22 cellular contexts compared by ENCODE assay signal in the genomic region with DNA sequence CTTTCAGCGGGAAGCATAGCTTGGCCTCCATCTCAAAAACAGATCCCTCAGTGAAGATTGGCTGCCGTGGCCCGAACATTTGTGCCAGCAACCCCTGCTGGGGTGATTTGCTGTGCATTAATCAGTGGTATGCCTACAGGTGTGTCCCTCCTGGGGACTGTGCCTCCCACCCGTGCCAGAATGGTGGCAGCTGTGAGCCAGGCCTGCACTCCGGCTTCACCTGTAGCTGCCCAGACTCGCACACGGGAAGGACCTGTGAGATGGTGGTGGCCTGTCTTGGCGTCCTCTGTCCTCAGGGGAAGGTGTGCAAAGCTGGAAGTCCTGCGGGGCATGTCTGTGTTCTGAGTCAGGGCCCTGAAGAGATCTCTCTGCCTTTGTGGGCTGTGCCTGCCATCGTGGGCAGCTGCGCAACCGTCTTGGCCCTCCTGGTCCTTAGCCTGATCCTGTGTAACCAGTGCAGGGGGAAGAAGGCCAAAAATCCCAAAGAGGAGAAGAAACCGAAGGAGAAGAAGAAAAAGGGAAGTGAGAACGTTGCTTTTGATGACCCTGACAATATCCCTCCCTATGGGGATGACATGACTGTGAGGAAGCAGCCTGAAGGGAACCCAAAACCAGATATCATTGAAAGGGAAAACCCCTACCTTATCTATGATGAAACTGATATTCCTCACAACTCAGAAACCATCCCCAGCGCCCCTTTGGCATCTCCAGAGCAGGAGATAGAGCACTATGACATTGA.
"Had no signal": no experiment of that assay in that cellular context is flagged by ENCODE, and none has a peak within 500 bp of the region (broad histone marks: within the 10 kb centered on the region; RNA-seq: fewer than 3 reads in every experiment).

No MANE protein-coding gene starts in this region.

- ATAC-seq: activated CD4-positive, alpha-beta T cell treated with anti-CD3 and anti-CD28 coated beads for 36 hours; activated CD8-positive, alpha-beta memory T cell treated with anti-CD3 and anti-CD28 coated beads, Interleukin-2, amount 10 ng/mL, durations not matched to agents 7 days and 5 days; activated CD8-positive, alpha-beta T cell treated with anti-CD3 and anti-CD28 coated beads, Interleukin-2, amount 10 ng/mL, durations not matched to agents 7 days and 5 days; activated naive CD8-positive, alpha-beta T cell treated with anti-CD3 and anti-CD28 coated beads, Interleukin-2, amount 50 U/mL, for 24 hours; foreskin keratinocyte; heart right ventricle; naive thymus-derived CD8-positive, alpha-beta T cell; sciatic nerve; stimulated activated naive B cell treated with anti-CD40 and anti-IgM and Interleukin-4, amounts not matched to agents 10 μg/mL and 1 μg/mL and 100 μg/mL, for 72 hours had no signal

- H3K4me1 ChIP-seq: foreskin keratinocyte, stomach, thyroid gland, upper lobe of left lung had no signal

- H3K4me3 ChIP-seq: esophagus muscularis mucosa, heart right ventricle, skin epidermis, stomach, thyroid gland, upper lobe of left lung had no signal

- H3K9me3 ChIP-seq: esophagus muscularis mucosa, heart right ventricle, stomach, thyroid gland, upper lobe of left lung had no signal

- H3K27ac ChIP-seq: esophagus muscularis mucosa, foreskin keratinocyte, heart right ventricle, skin epidermis, stomach, thyroid gland, upper lobe of left lung had no signal

- H3K27me3 ChIP-seq: esophagus muscularis mucosa, foreskin keratinocyte, heart right ventricle, stomach, thyroid gland, upper lobe of left lung had no signal

- DNase-seq: activated CD4-positive, alpha-beta T cell treated with anti-CD3 and anti-CD28 coated beads for 36 hours; activated CD4-positive, CD25-positive, alpha-beta regulatory T cell; activated CD8-positive, alpha-beta memory T cell treated with anti-CD3 and anti-CD28 coated beads, Interleukin-2, amount 10 ng/mL, durations not matched to agents 7 days and 5 days; activated CD8-positive, alpha-beta T cell treated with anti-CD3 and anti-CD28 coated beads, Interleukin-2, amount 10 ng/mL, durations not matched to agents 7 days and 5 days; activated naive CD8-positive, alpha-beta T cell treated with anti-CD3 and anti-CD28 coated beads, Interleukin-2, amount 50 U/mL, for 24 hours; activated T-cell treated with anti-CD3 and anti-CD28 coated beads, Interleukin-2, amount 50 U/mL, for 48 hours; amygdala; central memory CD4-positive, alpha-beta T cell; endodermal cell; foreskin keratinocyte; heart right ventricle; naive thymus-derived CD8-positive, alpha-beta T cell; occipital lobe; stimulated activated CD4-positive, alpha-beta T cell treated with anti-CD3 and anti-CD28 coated beads, Interleukin-4, amount 100 ng/mL, for 24 hours; stimulated activated naive B cell treated with anti-CD40 and anti-IgM and Interleukin-4, amounts not matched to agents 10 μg/mL and 1 μg/mL and 100 μg/mL, for 72 hours; stomach; T-helper 1 cell; thyroid gland had no signal
